ENCODE assay signal across 1 cellular context in genomic region chr9:129835128-129835859, GRCh38.
TF ChIP-seq lines count a peak whose summit lies in the region.

Gene C9orf78, minus strand, starts transcription at chr9:129835275. Its CDS starts 54 bp downstream, at chr9:129835221.
Gene USP20, plus strand, starts transcription at chr9:129835458. Its CDS starts 17,098 bp downstream, at chr9:129852556.

TF ChIP-seq in HepG2, 621 proteins besides CTCF, POLR2A, EP300 and RAD21 (continued from another document and continues in another):
- TF ChIP-seq ZNF407 (CRISPR knock-in tag; IDR thresholded peaks at IDR 0.05; ENCODE audit: not compliant biosample characterization) (no peak), NFIC (IDR thresholded peaks at IDR 0.05; ENCODE audit: low read length) (no peak), ZHX2 (IDR thresholded peaks at IDR 0.05; ENCODE audit: low read depth) (peak; percentile 74), ZHX2 (CRISPR knock-in tag; IDR thresholded peaks at IDR 0.05; ENCODE audit: borderline replicate concordance) (0 out of 2 replicates have a peak, but pooled peaks have one; percentile 32), GTF2F1 (IDR thresholded peaks at IDR 0.05; ENCODE audit: low read length) (no peak), ZNF792 (CRISPR knock-in tag; IDR thresholded peaks at IDR 0.05) (no peak), ZNF572 (CRISPR knock-in tag; IDR thresholded peaks at IDR 0.05) (no peak), U2AF1 (optimal IDR thresholded peaks at IDR 0.05; ENCODE audit: low read depth, low read length) (no peak), ASH2L (IDR thresholded peaks at IDR 0.05; ENCODE audit: insufficient read length, low read depth, low read length) (peak; percentile 81), SP2 (CRISPR knock-in tag; IDR thresholded peaks at IDR 0.05) (peak; percentile 83), HMGXB3 (CRISPR knock-in tag; IDR thresholded peaks at IDR 0.05; ENCODE audit: borderline replicate concordance) (no peak), RCOR2 (CRISPR knock-in tag; IDR thresholded peaks at IDR 0.05) (no peak), ZMAT5 (CRISPR knock-in tag; IDR thresholded peaks at IDR 0.05; ENCODE audit: borderline replicate concordance, low read depth) (no peak), THYN1 (CRISPR knock-in tag; IDR thresholded peaks at IDR 0.05; ENCODE audit: borderline replicate concordance, low read depth) (no peak), PAXIP1 (CRISPR knock-in tag; conservative IDR thresholded peaks at IDR 0.05) (peak; percentile 25; the same call in 1 of the 2 replicates), ATF5 (CRISPR knock-in tag; IDR thresholded peaks at IDR 0.05; ENCODE audit: low read depth) (no peak), ZBTB7A (CRISPR knock-in tag; IDR thresholded peaks at IDR 0.05) (no peak), ZNF256 (CRISPR knock-in tag; conservative IDR thresholded peaks at IDR 0.05) (no peak), HES4 (CRISPR knock-in tag; IDR thresholded peaks at IDR 0.05; ENCODE audit: borderline replicate concordance) (no peak), ZNF253 (CRISPR knock-in tag; IDR thresholded peaks at IDR 0.05; ENCODE audit: borderline replicate concordance) (no peak), ZNF550 (CRISPR knock-in tag; IDR thresholded peaks at IDR 0.05; ENCODE audit: borderline replicate concordance) (no peak), ZC3H4 (CRISPR knock-in tag; IDR thresholded peaks at IDR 0.05; ENCODE audit: borderline replicate concordance) (no peak), SALL1 (CRISPR knock-in tag; IDR thresholded peaks at IDR 0.05) (no peak; the same call in 1 of the 2 replicates), DBP (CRISPR knock-in tag; IDR thresholded peaks at IDR 0.05; ENCODE audit: not compliant biosample characterization) (no peak), ZNF414 (CRISPR knock-in tag; IDR thresholded peaks at IDR 0.05) (no peak), HMG20A (CRISPR knock-in tag; IDR thresholded peaks at IDR 0.05; ENCODE audit: borderline replicate concordance) (no peak), ZNF615 (CRISPR knock-in tag; IDR thresholded peaks at IDR 0.05; ENCODE audit: borderline replicate concordance) (no peak)
